7 cellular contexts compared by ENCODE assay signal in genomic region chr1:2314803-2315710, GRCh38.
DNase-seq lines count a peak whose midpoint lies in the region; ATAC-seq, FAIRE-seq and TF ChIP-seq lines count a peak whose summit lies in the region.

No MANE protein-coding gene starts in this region.

- no peaks in the 10 kb centered on the region for H3K9me3 Mint-ChIP-seq in activated T-helper 1 cell treated with anti-CD3 and anti-CD28 coated beads, Interleukin-12 subunit alpha, Interleukin-12 subunit beta, Interleukin-2, Interleukin-4 antibody, amounts not matched to agents 30 ng/mL and 10 ng/mL and 1 ng/mL, durations not matched to agents 14 hours and 24 hours and 36 hours

- no peaks in the 10 kb centered on the region for H3K27me3 Mint-ChIP-seq in activated T-helper 1 cell treated with anti-CD3 and anti-CD28 coated beads, Interleukin-12 subunit alpha, Interleukin-12 subunit beta, Interleukin-2, Interleukin-4 antibody, amounts not matched to agents 30 ng/mL and 10 ng/mL and 1 ng/mL, durations not matched to agents 14 hours and 24 hours and 36 hours (ENCODE audit: insufficient read depth)

- no peaks in the 10 kb centered on the region for H3K79me2 ChIP-seq in OCI-LY1 (ENCODE audit: insufficient read depth, low read length)

- no peak overlapping the region for H3K4me2 ChIP-seq in OCI-LY1 (ENCODE audit: low read length)

- 10 to 19% methylated on average over 46 to 89 of the region's 91 CpGs for WGBS in pancreas, 2 donors

- H3K4me1 Mint-ChIP-seq in activated T-helper 1 cell treated with anti-CD3 and anti-CD28 coated beads, Interleukin-12 subunit alpha, Interleukin-12 subunit beta, Interleukin-2, Interleukin-4 antibody, amounts not matched to agents 30 ng/mL and 10 ng/mL and 1 ng/mL, durations not matched to agents 14 hours and 24 hours and 36 hours (ENCODE audit: low read depth): no peaks in the 10 kb centered on the region

- H3K4me1 ChIP-seq in OCI-LY1 (ENCODE audit: insufficient read depth, low read length, severe bottlenecking) (no peaks in the 10 kb centered on the region), pancreas (no peaks in the 10 kb centered on the region)

- peak; percentile 45 for DNase-seq in activated T-helper 1 cell treated with anti-CD3 and anti-CD28 coated beads, Interleukin-12 subunit alpha, Interleukin-12 subunit beta, Interleukin-2, Interleukin-4 antibody, amounts not matched to agents 30 ng/mL and 10 ng/mL and 1 ng/mL, durations not matched to agents 14 hours and 24 hours and 36 hours (ENCODE audit: low spot score)
- peak; percentile 21 for DNase-seq in fibroblast of the conjunctiva (ENCODE audit: low read depth)
- DNase-seq in pancreas: peak in 3 of 6 donors; percentile 35 to 82 (median 44)
- DNase-seq in sciatic nerve (ENCODE audit: low spot score): no peak
- DNase-seq in NOMO-1 treated with dmso at 0.1 percent for 144 hours (lab: John Stamatoyannopoulos, UW; ENCODE audit: unreplicated experiment): no peak

- no peak overlapping the region for H3K9ac ChIP-seq in OCI-LY1 (ENCODE audit: low read length)

- H3K9me3 ChIP-seq in OCI-LY1 (ENCODE audit: low read length): no peaks in the 10 kb centered on the region
- H3K9me3 ChIP-seq in pancreas: no peaks in the 10 kb centered on the region

- no peaks in the 10 kb centered on the region for H3F3A ChIP-seq in OCI-LY1 (ENCODE audit: insufficient read depth, low read length)

- H4K20me1 ChIP-seq in OCI-LY1 (ENCODE audit: insufficient read depth, low read length): no peaks in the 10 kb centered on the region

- no peak overlapping the region for H3K4me3 ChIP-seq in OCI-LY1 (ENCODE audit: low read depth, low read length, poor library complexity, severe bottlenecking)
- H3K4me3 ChIP-seq in pancreas: peak overlapping the region; percentile 53 to 80 (median 74)

- ATAC-seq in pancreas (peak; percentile 50 to 65 (median 56)), sciatic nerve (no peak)

- no peak for FAIRE-seq in pancreas (lab: Jason Lieb, UNC)

- peak; percentile 41 for TF ChIP-seq CTCF in OCI-LY1 (IDR thresholded peaks at IDR 0.05; ENCODE audit: low read length)
- peak; percentile 97 for TF ChIP-seq CTCF in pancreas (IDR thresholded peaks at IDR 0.05)

- H3K9me2 ChIP-seq in OCI-LY1 (ENCODE audit: low read depth, low read length): no peaks in the 10 kb centered on the region

- H3K4me3 Mint-ChIP-seq in activated T-helper 1 cell treated with anti-CD3 and anti-CD28 coated beads, Interleukin-12 subunit alpha, Interleukin-12 subunit beta, Interleukin-2, Interleukin-4 antibody, amounts not matched to agents 30 ng/mL and 10 ng/mL and 1 ng/mL, durations not matched to agents 14 hours and 24 hours and 36 hours: no peak overlapping the region

- no peak overlapping the region for H2AFZ ChIP-seq in OCI-LY1 (ENCODE audit: low read length)

- intact Hi-C loops in activated T-helper 1 cell treated with anti-CD3 and anti-CD28 coated beads, Interleukin-12 subunit alpha, Interleukin-12 subunit beta, Interleukin-2, Interleukin-4 antibody, amounts not matched to agents 30 ng/mL and 10 ng/mL and 1 ng/mL, durations not matched to agents 14 hours and 24 hours and 36 hours (cut with micrococcal nuclease): loop anchor here (1.0 to 2.0 kb wide), 3 partner anchors 14 to 120 kb away; no protein-coding TSS in a partner anchor
- intact Hi-C loops in pancreas (cut with DNase I): loop anchor here in 1 of 3 donors (5.0 kb wide), 1 partner anchor 118 kb away; no protein-coding TSS in a partner anchor
- intact Hi-C loops in sciatic nerve (cut with DNase I): no loop called here

- peak; percentile 34 for TF ChIP-seq POLR2A in GM19193 (IDR thresholded peaks at IDR 0.05; ENCODE audit: extremely low read depth, insufficient read depth, insufficient read length)

- H3K27me3 ChIP-seq in OCI-LY1 (ENCODE audit: insufficient read depth, low read length) (no peaks in the 10 kb centered on the region; the same call in 1 of the 2 replicates), pancreas (no peaks in the 10 kb centered on the region)

- no peaks in the 10 kb centered on the region for H3K36me3 ChIP-seq in OCI-LY1 (ENCODE audit: insufficient read depth, low read length)
- no peaks in the 10 kb centered on the region for H3K36me3 ChIP-seq in pancreas

- no peaks in the 10 kb centered on the region for H3K36me3 Mint-ChIP-seq in activated T-helper 1 cell treated with anti-CD3 and anti-CD28 coated beads, Interleukin-12 subunit alpha, Interleukin-12 subunit beta, Interleukin-2, Interleukin-4 antibody, amounts not matched to agents 30 ng/mL and 10 ng/mL and 1 ng/mL, durations not matched to agents 14 hours and 24 hours and 36 hours (ENCODE audit: low read depth)

- H3K27ac ChIP-seq in OCI-LY1 (ENCODE audit: low read depth, low read length, poor library complexity, severe bottlenecking) (no peak overlapping the region), pancreas (peak overlapping the region; percentile 18 to 76 (median 61))

- peak overlapping the region; percentile 63 for H3K27ac Mint-ChIP-seq in activated T-helper 1 cell treated with anti-CD3 and anti-CD28 coated beads, Interleukin-12 subunit alpha, Interleukin-12 subunit beta, Interleukin-2, Interleukin-4 antibody, amounts not matched to agents 30 ng/mL and 10 ng/mL and 1 ng/mL, durations not matched to agents 14 hours and 24 hours and 36 hours

Comparison
In these comparisons a context has a peak if more than half of its experiments do, and no peak if none do; other contexts are left out.
1. DNase-seq: peak in activated T-helper 1 cell treated with anti-CD3 and anti-CD28 coated beads, Interleukin-12 subunit alpha, Interleukin-12 subunit beta, Interleukin-2, Interleukin-4 antibody, amounts not matched to agents 30 ng/mL and 10 ng/mL and 1 ng/mL, durations not matched to agents 14 hours and 24 hours and 36 hours (single experiment) and fibroblast of the conjunctiva (single experiment); none in sciatic nerve (single experiment) and NOMO-1 treated with dmso at 0.1 percent for 144 hours (single experiment).